8 cellular contexts compared by ENCODE assay signal in the genomic region with DNA sequence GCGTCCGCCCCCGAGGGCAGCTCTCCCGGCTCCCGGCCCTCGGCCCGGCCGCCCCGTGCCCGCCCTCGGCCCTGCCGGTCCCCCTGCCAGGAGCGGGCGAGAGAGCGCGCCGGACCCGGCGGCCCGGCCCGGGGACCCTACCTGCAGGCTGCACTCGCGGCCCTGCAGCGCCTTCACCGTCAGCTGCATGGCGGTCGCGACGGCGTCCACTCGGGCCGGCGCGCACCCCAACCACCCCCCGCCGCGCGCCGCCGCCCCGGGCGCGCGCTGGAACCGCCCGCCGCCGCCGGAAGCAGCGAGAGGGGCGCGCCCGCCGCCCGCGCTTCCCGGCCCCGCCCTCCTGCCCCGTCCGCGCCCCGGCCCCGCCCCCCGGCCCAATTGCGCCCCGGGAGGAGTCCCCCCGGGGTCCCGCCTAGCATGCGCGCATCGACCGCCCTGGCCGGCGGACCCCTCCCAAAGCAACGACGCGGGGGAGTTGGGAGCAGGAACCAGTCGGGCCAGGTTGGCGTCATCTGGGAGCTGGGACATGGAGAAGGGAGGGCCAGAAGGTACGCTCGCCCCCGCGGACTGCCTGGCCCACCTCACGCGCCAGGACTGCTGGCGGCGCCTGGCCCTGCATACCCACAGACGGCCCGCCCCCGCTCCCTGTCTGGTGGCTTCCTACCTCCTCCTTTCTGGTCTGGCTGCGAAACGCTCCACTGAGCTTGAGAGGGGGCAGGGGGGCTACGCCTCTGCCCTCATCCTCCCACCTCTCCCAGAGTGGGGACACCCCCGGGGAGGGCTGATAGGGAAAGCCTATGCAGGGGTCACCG. TPM values are rescaled to one million over a fixed set of nuclear protein-coding genes. Genes with fewer than 3 reads are reported as not detected.
DNase-seq lines count a peak whose midpoint lies in the region; ATAC-seq and TF ChIP-seq lines count a peak whose summit lies in the region.

UBL4A (minus strand) TSS at position 220 of the 812 bp plus-strand sequence; CDS start at position 189, 31 bp downstream.

- peak within 1 kb of the TSS; percentile 76 for H3K27ac Mint-ChIP-seq in activated CD4-positive, alpha-beta memory T cell treated with anti-CD3 and anti-CD28 coated beads for 36 hours

- POLR2A ChIA-PET in activated CD4-positive, alpha-beta memory T cell treated with anti-CD3 and anti-CD28 coated beads for 36 hours (lab: Charles Lee) = interaction anchor here (1.0 to 2.0 kb wide), 5 partner anchors 8 to 75 kb away, joined by 3 to 5 read pairs (median 4); partner anchors contain the start of gene TAFAZZIN

- DNase-seq in AG10803 (ENCODE audit: low read depth) (peak; percentile 27), NCI-H446 treated with DMSO at 0.1 percent for 48 hours (lab: John Stamatoyannopoulos, UW) (peak; percentile 17), lung microvascular endothelial cell (ENCODE audit: low read depth in 2 of 2) (peak; percentile 23 to 69)
- peak; percentile 62 for DNase-seq in activated CD4-positive, alpha-beta memory T cell treated with anti-CD3 and anti-CD28 coated beads for 36 hours
- peak; percentile 24 for DNase-seq in effector CD8-positive, alpha-beta T cell (lab: John Stamatoyannopoulos, UW)
- DNase-seq in stimulated activated CD8-positive, alpha-beta memory T cell treated with anti-CD3 and anti-CD28 coated beads, Interleukin-4, amount 100 ng/mL, for 24 hours (ENCODE audit: low read depth) = peak; percentile 44

- intact Hi-C loops in activated CD4-positive, alpha-beta memory T cell treated with anti-CD3 and anti-CD28 coated beads for 36 hours (cut with micrococcal nuclease) = no loop called here

- peaks cover 29% of the 10 kb centered on the region for H3K4me1 Mint-ChIP-seq in activated CD4-positive, alpha-beta memory T cell treated with anti-CD3 and anti-CD28 coated beads for 36 hours (ENCODE audit: low read depth)

- peak within 1 kb of the TSS; percentile 64 for H3K4me3 ChIP-seq in AG10803 (ENCODE audit: low read length)

- CTCF ChIA-PET in activated CD4-positive, alpha-beta memory T cell treated with anti-CD3 and anti-CD28 coated beads for 36 hours (lab: Charles Lee) = no interaction called here

- TF ChIP-seq CTCF in AG10803 (conservative IDR thresholded peaks at IDR 0.05; ENCODE audit: low read length) = no peak

- H3K36me3 Mint-ChIP-seq in activated CD4-positive, alpha-beta memory T cell treated with anti-CD3 and anti-CD28 coated beads for 36 hours = peaks cover 12% of the 10 kb centered on the region

- H3K4me3 Mint-ChIP-seq in activated CD4-positive, alpha-beta memory T cell treated with anti-CD3 and anti-CD28 coated beads for 36 hours = peak within 1 kb of the TSS; percentile 72

- H3K9me3 Mint-ChIP-seq in activated CD4-positive, alpha-beta memory T cell treated with anti-CD3 and anti-CD28 coated beads for 36 hours = no peaks in the 10 kb centered on the region

- H3K27me3 Mint-ChIP-seq in activated CD4-positive, alpha-beta memory T cell treated with anti-CD3 and anti-CD28 coated beads for 36 hours = no peaks in the 10 kb centered on the region

- ATAC-seq in GM19455 (IDR thresholded peaks at IDR 0.05; ENCODE audit: unreplicated experiment) (peak; percentile 33), HG02938 (IDR thresholded peaks at IDR 0.05; ENCODE audit: unreplicated experiment) (no peak)

RNA-seq across cellular contexts. Expression of gene UBL4A, which starts in this region (rescaled TPM):
- total RNA-seq in activated CD4-positive, alpha-beta memory T cell treated with anti-CD3 and anti-CD28 coated beads for 36 hours = 10 to 100 TPM; 49.5 to 53.3 TPM
- 24.6 and 31.3 TPM in 2 replicates for total RNA-seq in lung microvascular endothelial cell
